In the genomic region with DNA sequence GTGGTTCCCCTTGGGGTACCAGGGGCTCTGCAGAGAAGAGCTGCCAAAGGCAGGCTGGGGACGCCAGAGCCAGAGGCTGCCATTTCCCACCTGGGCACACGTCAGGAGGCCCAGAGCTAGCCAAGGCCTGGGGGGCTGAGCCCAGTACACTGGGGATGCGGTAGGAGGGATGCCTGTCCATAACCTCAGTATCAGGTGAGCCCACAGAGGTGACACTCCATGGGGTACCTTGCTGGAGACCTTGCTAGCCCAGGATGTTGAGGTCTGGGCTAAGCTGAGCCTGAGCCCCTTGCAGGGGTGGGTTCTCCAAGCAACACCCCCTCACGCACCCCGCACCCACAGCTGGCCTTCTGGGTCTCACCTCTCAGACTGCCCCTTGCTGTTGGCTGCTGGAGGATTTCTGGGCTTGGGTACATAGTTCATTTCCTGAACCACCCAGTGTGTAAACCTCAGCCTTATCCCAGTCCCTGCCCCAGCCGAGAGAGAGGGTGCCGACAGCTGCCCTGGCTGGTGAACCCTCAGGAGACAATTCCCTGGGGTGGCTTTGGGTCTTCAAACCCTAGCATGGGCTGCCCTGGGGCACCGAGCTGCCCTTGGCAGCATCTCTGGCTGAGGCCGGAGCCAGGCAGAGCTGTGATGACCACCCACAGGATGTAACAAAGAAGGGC, we compare ENCODE assay signal across 20 cellular contexts.
DNase-seq lines count a peak whose midpoint lies in the region; ATAC-seq, FAIRE-seq and TF ChIP-seq lines count a peak whose summit lies in the region.
"Had no signal": no experiment of that assay in that cellular context is flagged by ENCODE, and none has a peak within 500 bp of the region (broad histone marks: within the 10 kb centered on the region; RNA-seq: fewer than 3 reads in every experiment).

No MANE protein-coding gene starts in this region.

- DNase-seq in T-cell: no peak
- peak; percentile 51 for DNase-seq in kidney
- DNase-seq in neural crest cell (ENCODE audit: low read depth, low spot score): no peak
- DNase-seq in OCI-M1 (lab: John Stamatoyannopoulos, UW): no peak
- no peak for DNase-seq in NCI-H226
- DNase-seq in H4 (ENCODE audit: low spot score): no peak
- DNase-seq: activated CD8-positive, alpha-beta T cell treated with anti-CD3 and anti-CD28 coated beads, Interleukin-2, amount 10 ng/mL, durations not matched to agents 7 days and 5 days; Calu3; H9; head of caudate nucleus; NCI-H1930; NCI-H510A treated with DMSO at 0.1 percent for 48 hours; Right ventricle myocardium superior; stimulated activated CD4-positive, alpha-beta T cell treated with anti-CD3 and anti-CD28 coated beads, Interleukin-1b, Interleukin-23, amount 100 ng/mL, for 48 hours; stimulated activated naive CD8-positive, alpha-beta T cell treated with anti-CD3 and anti-CD28 coated beads, Interleukin-15, amount 100 ng/mL, for 72 hours; T-helper 1 cell had no signal

- H3K4me2 ChIP-seq in BLaER1 treated with 17β-estradiol and CSF1 and Interleukin-3, amounts not matched to agents 10 nM and 100 nM: peak overlapping the region; percentile 79 to 98 (median 92); a peak in 21 of 22 replicates

- H3K4me1 Mint-ChIP-seq in T-cell: no peaks in the 10 kb centered on the region
- H3K4me1 Mint-ChIP-seq in neural crest cell: peaks cover 3% of the 10 kb centered on the region
- H3K4me1 Mint-ChIP-seq: stimulated activated naive CD8-positive, alpha-beta T cell treated with anti-CD3 and anti-CD28 coated beads, Interleukin-15, amount 100 ng/mL, for 72 hours had no signal

- intact Hi-C loops in kidney (cut with DNase I): no loop called here

- no peak overlapping the region; a peak in 1 of 20 replicates for H3K4me3 ChIP-seq in BLaER1 treated with 17β-estradiol and CSF1 and Interleukin-3, amounts not matched to agents 10 nM and 100 nM
- H3K4me3 ChIP-seq in kidney (ENCODE audit: low read length in 2 of 2): no peak overlapping the region
- H3K4me3 ChIP-seq: ovary had no signal

- peaks cover 9 to 49% (median 41%) of the 10 kb centered on the region in 10 experiments for H3K4me1 ChIP-seq in BLaER1 treated with 17β-estradiol and CSF1 and Interleukin-3, amounts not matched to agents 10 nM and 100 nM
- H3K4me1 ChIP-seq in kidney (ENCODE audit: control insufficient read depth in 1 of 2, insufficient read depth in 1 of 2, low read depth in 1 of 2, low read length in 2 of 2): no peaks in the 10 kb centered on the region

- H3K9me3 Mint-ChIP-seq in T-cell: no peaks in the 10 kb centered on the region
- H3K9me3 Mint-ChIP-seq in neural crest cell: no peaks in the 10 kb centered on the region
- H3K9me3 Mint-ChIP-seq: activated T-helper 1 cell treated with anti-CD3 and anti-CD28 coated beads, Interleukin-12 subunit alpha, Interleukin-12 subunit beta, Interleukin-2, Interleukin-4 antibody, amounts not matched to agents 30 ng/mL and 10 ng/mL and 1 ng/mL, durations not matched to agents 14 hours and 24 hours and 36 hours; H9; stimulated activated naive CD8-positive, alpha-beta T cell treated with anti-CD3 and anti-CD28 coated beads, Interleukin-15, amount 100 ng/mL, for 72 hours had no signal

- H3K4me3 Mint-ChIP-seq in T-cell (peak overlapping the region; percentile 28 to 66 (median 47)), neural crest cell (peak overlapping the region; percentile 66)
- H3K4me3 Mint-ChIP-seq: activated CD8-positive, alpha-beta T cell treated with anti-CD3 and anti-CD28 coated beads, Interleukin-2, amount 10 ng/mL, durations not matched to agents 7 days and 5 days; activated T-helper 1 cell treated with anti-CD3 and anti-CD28 coated beads, Interleukin-12 subunit alpha, Interleukin-12 subunit beta, Interleukin-2, Interleukin-4 antibody, amounts not matched to agents 30 ng/mL and 10 ng/mL and 1 ng/mL, durations not matched to agents 14 hours and 24 hours and 36 hours had no signal

- CTCF ChIA-PET in T-cell (lab: Charles Lee): interaction anchor here in 1 of 2 donors (1.0 to 1.1 kb wide), 2 partner anchors 10 to 11 kb away, joined by 3 read pairs; no protein-coding TSS in a partner anchor

- H3K36me3 Mint-ChIP-seq in T-cell (no peaks in the 10 kb centered on the region), neural crest cell (ENCODE audit: low read depth) (no peaks in the 10 kb centered on the region)

- H4K20me1 ChIP-seq in BLaER1 treated with 17β-estradiol and CSF1 and Interleukin-3, amounts not matched to agents 10 nM and 100 nM: no peaks in the 10 kb centered on the region

- no peaks in the 10 kb centered on the region for H3K9me3 ChIP-seq in BLaER1 treated with 17β-estradiol and CSF1 and Interleukin-3, amounts not matched to agents 10 nM and 100 nM (replicated peaks in 1 of 11)
- H3K9me3 ChIP-seq in kidney (ENCODE audit: control insufficient read depth in 1 of 2, low read length in 2 of 2): no peaks in the 10 kb centered on the region
- H3K9me3 ChIP-seq: ovary had no signal

- FAIRE-seq in kidney (lab: Jason Lieb, UNC): no peak

- H3K27ac Mint-ChIP-seq in T-cell: no peak overlapping the region
- no peak overlapping the region for H3K27ac Mint-ChIP-seq in neural crest cell (ENCODE audit: unreplicated experiment)
- H3K27ac Mint-ChIP-seq: activated CD8-positive, alpha-beta T cell treated with anti-CD3 and anti-CD28 coated beads, Interleukin-2, amount 10 ng/mL, durations not matched to agents 7 days and 5 days; activated T-helper 1 cell treated with anti-CD3 and anti-CD28 coated beads, Interleukin-12 subunit alpha, Interleukin-12 subunit beta, Interleukin-2, Interleukin-4 antibody, amounts not matched to agents 30 ng/mL and 10 ng/mL and 1 ng/mL, durations not matched to agents 14 hours and 24 hours and 36 hours; H9; stimulated activated naive CD8-positive, alpha-beta T cell treated with anti-CD3 and anti-CD28 coated beads, Interleukin-15, amount 100 ng/mL, for 72 hours had no signal

- H3K27me3 ChIP-seq in BLaER1 treated with 17β-estradiol and CSF1 and Interleukin-3, amounts not matched to agents 10 nM and 100 nM: peaks cover 0 to 10% (median 0%) of the 10 kb centered on the region in 11 experiments; a peak in 2 of 22 replicates
- H3K27me3 ChIP-seq: ovary had no signal

- TF ChIP-seq CTCF in kidney (IDR thresholded peaks at IDR 0.05; ENCODE audit: borderline replicate concordance, extremely low read depth, insufficient read depth) (no peak), neural crest cell (conservative IDR thresholded peaks at IDR 0.05) (no peak)

- ATAC-seq in T-cell (replicated peaks in 1 of 4) (no peak), HG02885 (IDR thresholded peaks at IDR 0.05; ENCODE audit: poor library complexity, unreplicated experiment) (no peak)
- ATAC-seq: activated CD8-positive, alpha-beta T cell treated with anti-CD3 and anti-CD28 coated beads, Interleukin-2, amount 10 ng/mL, durations not matched to agents 7 days and 5 days; stimulated activated naive CD8-positive, alpha-beta T cell treated with anti-CD3 and anti-CD28 coated beads, Interleukin-15, amount 100 ng/mL, for 72 hours had no signal

- no peaks in the 10 kb centered on the region for H3K36me3 ChIP-seq in BLaER1 treated with 17β-estradiol and CSF1 and Interleukin-3, amounts not matched to agents 10 nM and 100 nM
- no peaks in the 10 kb centered on the region for H3K36me3 ChIP-seq in kidney (ENCODE audit: control insufficient read depth in 1 of 2, insufficient read depth in 2 of 2, low read length in 2 of 2)
- H3K36me3 ChIP-seq: ovary had no signal

- H3K27ac ChIP-seq in BLaER1 treated with 17β-estradiol and CSF1 and Interleukin-3, amounts not matched to agents 10 nM and 100 nM: peak overlapping the region in 1 of 11 experiments; percentile 97; a peak in 1 of 22 replicates
- H3K27ac ChIP-seq in kidney (ENCODE audit: low read depth in 2 of 2, low read length in 2 of 2): no peak overlapping the region
- H3K27ac ChIP-seq: ovary had no signal

- peak overlapping the region in 4 of 11 experiments; percentile 24 to 96 (median 70); a peak in 3 of 22 replicates for H3K9ac ChIP-seq in BLaER1 treated with 17β-estradiol and CSF1 and Interleukin-3, amounts not matched to agents 10 nM and 100 nM
- H3K9ac ChIP-seq in kidney (ENCODE audit: low read length in 2 of 2): no peak overlapping the region

- H3K27me3 Mint-ChIP-seq in T-cell (peaks cover 0 to 1% of the 10 kb centered on the region in 2 donors), neural crest cell (ENCODE audit: low read depth) (peaks cover 4% of the 10 kb centered on the region)

- POLR2A ChIA-PET in T-cell (lab: Charles Lee): no interaction called here
